7 cellular contexts compared by ENCODE assay signal in the genomic region with DNA sequence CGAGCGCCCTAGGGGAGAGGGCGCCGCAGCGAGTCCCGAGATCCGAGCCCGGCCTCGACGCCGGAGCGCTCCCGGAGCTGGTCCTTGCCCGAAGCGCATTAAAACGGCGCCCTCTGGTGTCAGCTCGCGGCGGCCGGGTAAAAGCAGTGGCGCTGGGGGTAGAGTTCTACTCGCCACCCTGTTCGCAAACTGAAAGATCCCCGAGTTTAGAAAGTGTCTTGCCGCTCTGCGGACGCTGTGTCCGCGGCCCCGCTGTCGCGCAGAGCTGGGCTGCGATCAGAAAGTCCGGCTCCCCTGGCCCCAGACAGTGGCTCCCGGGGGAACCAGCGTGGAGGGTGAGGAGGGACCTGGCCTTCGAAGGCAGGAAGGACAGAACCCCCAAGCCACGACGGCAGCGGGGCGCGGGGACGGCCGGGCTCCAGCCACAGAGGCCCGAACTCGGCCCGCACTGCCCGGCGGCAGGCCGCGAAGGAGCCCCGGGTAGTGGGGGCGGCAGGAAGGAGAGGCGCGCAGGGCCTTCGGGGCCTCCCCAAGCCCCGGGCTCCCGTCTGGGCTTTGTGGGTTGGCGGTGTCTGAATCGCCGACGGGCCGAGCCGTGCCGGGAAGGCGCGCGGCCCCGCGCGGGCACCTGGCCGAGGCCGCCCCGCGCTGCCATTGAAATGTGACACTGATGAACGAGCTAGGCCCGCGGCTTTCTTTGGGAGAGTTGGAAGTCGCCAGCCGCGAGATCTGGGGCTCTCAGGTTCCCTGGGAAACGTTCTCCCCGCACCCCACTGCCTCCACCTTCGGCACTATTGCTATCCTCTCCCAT. TPM values are rescaled to one million over a fixed set of nuclear protein-coding genes. Genes with fewer than 3 reads are reported as not detected.
DNase-seq lines count a peak whose midpoint lies in the region; ATAC-seq and TF ChIP-seq lines count a peak whose summit lies in the region.

No MANE protein-coding gene starts in this region.

- ATAC-seq in GM18511 (IDR thresholded peaks at IDR 0.05; ENCODE audit: unreplicated experiment) (peak; percentile 90), omental fat pad (ENCODE audit: low FRiP score) (peak; percentile 93)

- TF ChIP-seq CTCF in omental fat pad (IDR thresholded peaks at IDR 0.05): peak in 2 of 3 donors; percentile 29 to 71

- H3K9me3 ChIP-seq in SJSA1 (replicated peaks): no peaks in the 10 kb centered on the region

- peaks cover 25% of the 10 kb centered on the region for H3K27me3 Mint-ChIP-seq in activated naive CD4-positive, alpha-beta T cell treated with anti-CD3 and anti-CD28 coated beads, Interleukin-2, amount 50 U/mL, for 24 hours

- peaks cover 9% of the 10 kb centered on the region; the same call in 1 of the 2 replicates for H3K27me3 ChIP-seq in SJSA1 (replicated peaks)

- DNase-seq in HS-5 (ENCODE audit: low read depth) (peak; percentile 24), SJSA1 (ENCODE audit: low read depth in 1 of 2, low spot score in 2 of 2) (peak; percentile 34 to 66), glomerular visceral epithelial cell (ENCODE audit: extremely low spot score) (peak; percentile 57), omental fat pad (ENCODE audit: low spot score) (peak; percentile 88), substantia nigra (lab: John Stamatoyannopoulos, UW) (peak in 48 of 49 donors; percentile 23 to 90 (median 74))

- no peak overlapping the region for H3K4me3 ChIP-seq in SJSA1

- no peaks in the 10 kb centered on the region for H3K9me3 Mint-ChIP-seq in activated naive CD4-positive, alpha-beta T cell treated with anti-CD3 and anti-CD28 coated beads, Interleukin-2, amount 50 U/mL, for 24 hours

- no peak overlapping the region for H3K27ac Mint-ChIP-seq in activated naive CD4-positive, alpha-beta T cell treated with anti-CD3 and anti-CD28 coated beads, Interleukin-2, amount 50 U/mL, for 24 hours

- no peaks in the 10 kb centered on the region for H3K4me1 Mint-ChIP-seq in activated naive CD4-positive, alpha-beta T cell treated with anti-CD3 and anti-CD28 coated beads, Interleukin-2, amount 50 U/mL, for 24 hours

- no peaks in the 10 kb centered on the region for H3K36me3 ChIP-seq in SJSA1

- H3K27ac ChIP-seq in SJSA1 (no peak overlapping the region), substantia nigra (ENCODE audit: low read depth, low read length, poor library complexity, severe bottlenecking) (peak overlapping the region; percentile 74)

- H3K4me1 ChIP-seq in SJSA1 (replicated peaks): peaks cover 6% of the 10 kb centered on the region

- H3K4me3 Mint-ChIP-seq in activated naive CD4-positive, alpha-beta T cell treated with anti-CD3 and anti-CD28 coated beads, Interleukin-2, amount 50 U/mL, for 24 hours: peak overlapping the region; percentile 67

- no peaks in the 10 kb centered on the region for H3K36me3 Mint-ChIP-seq in activated naive CD4-positive, alpha-beta T cell treated with anti-CD3 and anti-CD28 coated beads, Interleukin-2, amount 50 U/mL, for 24 hours

RNA-seq across cellular contexts. Expression of a gene that starts 39.1 kb away (rescaled TPM):
- total RNA-seq in SJSA1 (2014; rRNA removed; shearing (Covaris generic)): 0.74 and 0.81 TPM in 2 replicates
- 100 to 1,000 TPM in 1 of 4 donors, 10 to 100 TPM in 3; 61.1 to 159 (median 77.5) TPM for total RNA-seq in omental fat pad

Comparison
In these comparisons a context has a peak if more than half of its experiments do, and no peak if none do; other contexts are left out.
1. DNase-seq: peak in every context shown above with its lines; median percentile 88 in omental fat pad; 74 in substantia nigra; 57 in glomerular visceral epithelial cell; 50 in SJSA1; 24 in HS-5.
2. RNA of a gene that starts 39.1 kb away (total RNA-seq): 61.1 to 159 TPM in omental fat pad; 0.74 to 0.81 TPM in SJSA1; every median in the first group is over 10 times any median in the second.